In genomic region chr13:73138276-73138950, GRCh38 we compare ENCODE assay signal across 1 cellular context.
TF ChIP-seq lines count a peak whose summit lies in the region.

No MANE protein-coding gene starts in this region.

TF ChIP-seq in HepG2, 621 proteins besides CTCF, POLR2A, EP300 and RAD21 (continued from another document):
- TF ChIP-seq MLXIP (CRISPR knock-in tag; IDR thresholded peaks at IDR 0.05; ENCODE audit: borderline replicate concordance) (no peak), ARID5B (CRISPR knock-in tag; IDR thresholded peaks at IDR 0.05) (peak; percentile 27; the same call in 1 of the 2 replicates), ZNF430 (CRISPR knock-in tag; IDR thresholded peaks at IDR 0.05) (no peak), TBX3 (IDR thresholded peaks at IDR 0.05; ENCODE audit: borderline replicate concordance) (no peak), CC2D1A (CRISPR knock-in tag; IDR thresholded peaks at IDR 0.05) (no peak), HOMEZ (CRISPR knock-in tag; IDR thresholded peaks at IDR 0.05; ENCODE audit: low read depth) (0 out of 2 replicates have a peak, but pooled peaks have one; percentile 27), ZNF317 (CRISPR knock-in tag; IDR thresholded peaks at IDR 0.05) (no peak), FOXA3 (CRISPR knock-in tag; IDR thresholded peaks at IDR 0.05) (0 out of 2 replicates have a peak, but pooled peaks have one; percentile 12), TGIF2 (CRISPR knock-in tag; IDR thresholded peaks at IDR 0.05) (no peak), SIX1 (CRISPR knock-in tag; IDR thresholded peaks at IDR 0.05; ENCODE audit: borderline replicate concordance) (peak; percentile 56; the same call in 1 of the 2 replicates), SIX4 (CRISPR knock-in tag; IDR thresholded peaks at IDR 0.05) (peak; percentile 76), ZNF850 (CRISPR knock-in tag; conservative IDR thresholded peaks at IDR 0.05) (no peak), ZBED4 (CRISPR knock-in tag; IDR thresholded peaks at IDR 0.05; ENCODE audit: borderline replicate concordance) (0 out of 2 replicates have a peak, but pooled peaks have one; percentile 52)
